18 cellular contexts compared by ENCODE assay signal in the genomic region with DNA sequence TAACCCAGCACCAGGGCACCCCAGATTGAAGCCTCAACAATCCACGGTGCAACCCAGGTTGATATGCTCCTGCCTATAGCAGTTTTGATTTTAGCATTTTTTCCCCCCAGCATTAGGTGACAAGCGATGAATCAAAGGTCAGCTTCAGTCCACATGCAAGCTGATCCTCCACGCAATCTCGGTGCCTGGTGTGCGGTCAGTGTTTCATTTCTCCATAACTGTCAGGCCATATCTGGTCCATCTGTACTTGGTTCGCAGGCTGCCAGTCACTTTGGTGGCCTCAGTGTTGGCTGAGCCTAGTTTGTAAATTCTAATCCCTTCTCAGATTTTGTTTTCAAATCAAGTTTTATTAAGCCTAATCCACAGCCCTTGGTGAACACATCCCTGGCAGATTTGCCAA. TPM values are rescaled to one million over a fixed set of nuclear protein-coding genes. Genes with fewer than 3 reads are reported as not detected.
DNase-seq lines count a peak whose midpoint lies in the region; ATAC-seq and TF ChIP-seq lines count a peak whose summit lies in the region.
"Had no signal": no experiment of that assay in that cellular context is flagged by ENCODE, and none has a peak within 500 bp of the region (broad histone marks: within the 10 kb centered on the region; RNA-seq: fewer than 3 reads in every experiment).

No MANE protein-coding gene starts in this region.

- DNase-seq in H9 (no peak), SK-N-DZ (ENCODE audit: low spot score) (peak; percentile 45), nephron progenitor cell (no peak), right atrium auricular region (ENCODE audit: low spot score) (no peak), NCI-H748 (lab: John Stamatoyannopoulos, UW; ENCODE audit: unreplicated experiment) (no peak), MV-4-11 (lab: John Stamatoyannopoulos, UW) (no peak)
- no peak for DNase-seq in stimulated activated naive B cell treated with anti-CD40 and anti-IgM and Interleukin-4, amounts not matched to agents 10 μg/mL and 1 μg/mL and 100 μg/mL, for 72 hours
- DNase-seq: ACHN; Caco-2; CD4-positive, alpha-beta T cell; DMS153; DMS79 treated with DMSO at 0.1 percent for 48 hours; GF-D8; HFFc6 had no signal

- no peak overlapping the region for H4K91ac ChIP-seq in H9 (ENCODE audit: insufficient read length, low read depth, low read length)

- H3K4me2 ChIP-seq in H9 (ENCODE audit: insufficient read depth, insufficient read length, low read length): no peak overlapping the region
- H3K4me2 ChIP-seq: GM23338 had no signal

- no peak overlapping the region for H2AK5ac ChIP-seq in H9 (ENCODE audit: insufficient read length, low read length)

- TF ChIP-seq CTCF in H9 (conservative IDR thresholded peaks at IDR 0.05) (no peak), nephron progenitor cell (IDR thresholded peaks at IDR 0.05) (no peak), right atrium auricular region (IDR thresholded peaks at IDR 0.05) (no peak)

- no peaks in the 10 kb centered on the region for H3K27me3 ChIP-seq in H9 (ENCODE audit: insufficient read depth, low read length)
- H3K27me3 ChIP-seq in right atrium auricular region: no peaks in the 10 kb centered on the region

- H3K9me3 Mint-ChIP-seq in H9 (no peaks in the 10 kb centered on the region), nephron progenitor cell (no peaks in the 10 kb centered on the region)
- no peaks in the 10 kb centered on the region for H3K9me3 Mint-ChIP-seq in stimulated activated naive B cell treated with anti-CD40 and anti-IgM and Interleukin-4, amounts not matched to agents 10 μg/mL and 1 μg/mL and 100 μg/mL, for 72 hours
- H3K9me3 Mint-ChIP-seq: CD4-positive, alpha-beta T cell; GM23338; HFFc6 had no signal

- H4K5ac ChIP-seq in H9 (ENCODE audit: insufficient read length, low read depth, low read length): no peak overlapping the region

- no peak for ATAC-seq in stimulated activated naive B cell treated with anti-CD40 and anti-IgM and Interleukin-4, amounts not matched to agents 10 μg/mL and 1 μg/mL and 100 μg/mL, for 72 hours (replicated peaks)
- ATAC-seq: GM23338, HCT116 had no signal

- H3T11ph ChIP-seq in H9 (ENCODE audit: low read length): no peak overlapping the region

- no peaks in the 10 kb centered on the region for H3K79me1 ChIP-seq in H9 (ENCODE audit: insufficient read depth, low read depth, low read length, poor library complexity, severe bottlenecking)

- no peak overlapping the region for H2AFZ ChIP-seq in H9 (ENCODE audit: low read length)
- H2AFZ ChIP-seq: GM23338 had no signal

- no peaks in the 10 kb centered on the region for H3K4me1 ChIP-seq in H9 (ENCODE audit: insufficient read depth, low read length)
- no peaks in the 10 kb centered on the region for H3K4me1 ChIP-seq in right atrium auricular region
- H3K4me1 ChIP-seq: Caco-2 had no signal

- H4K20me1 ChIP-seq in H9 (ENCODE audit: control insufficient read depth, insufficient read depth, insufficient read length): no peaks in the 10 kb centered on the region

- no peak overlapping the region for H2BK12ac ChIP-seq in H9 (ENCODE audit: insufficient read length, low read depth, low read length)

- H3K27ac Mint-ChIP-seq in H9: peak overlapping the region in 2 of 3 experiments; percentile 12 to 13; a peak in 2 of 7 replicates
- peak overlapping the region; percentile 77 for H3K27ac Mint-ChIP-seq in nephron progenitor cell
- H3K27ac Mint-ChIP-seq in stimulated activated naive B cell treated with anti-CD40 and anti-IgM and Interleukin-4, amounts not matched to agents 10 μg/mL and 1 μg/mL and 100 μg/mL, for 72 hours: peak overlapping the region; percentile 33
- H3K27ac Mint-ChIP-seq: CD4-positive, alpha-beta T cell; GM23338; HFFc6 had no signal

- no peaks in the 10 kb centered on the region for H3K9me3 ChIP-seq in H9 (ENCODE audit: control insufficient read depth, low read depth, low read length)
- peaks cover 0 to 10% of the 10 kb centered on the region in 2 donors for H3K9me3 ChIP-seq in right atrium auricular region

- H3K23me2 ChIP-seq in H9 (ENCODE audit: insufficient read length, low read depth, low read length, poor library complexity, severe bottlenecking): no peaks in the 10 kb centered on the region

- H3K36me3 Mint-ChIP-seq in H9 (ENCODE audit: insufficient read depth in 1 of 3, low read depth in 3 of 3) (peaks cover 5 to 7% (median 7%) of the 10 kb centered on the region in 3 experiments; a peak in 6 of 7 replicates), nephron progenitor cell (ENCODE audit: low read depth) (no peaks in the 10 kb centered on the region)
- no peaks in the 10 kb centered on the region for H3K36me3 Mint-ChIP-seq in stimulated activated naive B cell treated with anti-CD40 and anti-IgM and Interleukin-4, amounts not matched to agents 10 μg/mL and 1 μg/mL and 100 μg/mL, for 72 hours

- no peak overlapping the region for H2BK120ac ChIP-seq in H9 (ENCODE audit: low read depth, low read length, poor library complexity, severe bottlenecking)

- H3K27me3 Mint-ChIP-seq in H9 (ENCODE audit: low read depth) (no peaks in the 10 kb centered on the region), nephron progenitor cell (ENCODE audit: low read depth, poor library complexity) (peaks cover 3% of the 10 kb centered on the region)
- H3K27me3 Mint-ChIP-seq in stimulated activated naive B cell treated with anti-CD40 and anti-IgM and Interleukin-4, amounts not matched to agents 10 μg/mL and 1 μg/mL and 100 μg/mL, for 72 hours: peaks cover 14 to 18% of the 10 kb centered on the region in 2 donors
- H3K27me3 Mint-ChIP-seq: CD4-positive, alpha-beta T cell had no signal

- no peak overlapping the region for H2BK5ac ChIP-seq in H9 (ENCODE audit: insufficient read length, low read length)

- H2BK20ac ChIP-seq in H9 (ENCODE audit: low read depth, low read length, poor library complexity, severe bottlenecking): no peak overlapping the region

- no peak overlapping the region for H3K23ac ChIP-seq in H9 (ENCODE audit: insufficient read length, low read depth, low read length)

- no peaks in the 10 kb centered on the region for H3K36me3 ChIP-seq in right atrium auricular region

- H2BK15ac ChIP-seq in H9 (ENCODE audit: low read depth, low read length): no peak overlapping the region

- no CpG with 5 or more reads among the region's 6 CpGs for WGBS in H9 (ENCODE audit: extremely low coverage, insufficient read length, low lambda C conversion rate)

- H3K4ac ChIP-seq in H9 (ENCODE audit: low read depth, low read length): no peak overlapping the region

- no peak overlapping the region for H4K8ac ChIP-seq in H9 (replicated peaks; ENCODE audit: insufficient read length, low read depth, low read length)

- H3K9ac ChIP-seq in H9 (ENCODE audit: extremely low read depth, insufficient read length, low read length): no peak overlapping the region

- H3K27ac ChIP-seq in H9 (ENCODE audit: insufficient read length, low read depth, low read length) (no peak overlapping the region), right atrium auricular region (no peak overlapping the region)
- H3K27ac ChIP-seq: C4-2B had no signal

- no peak overlapping the region for H3K56ac ChIP-seq in H9 (ENCODE audit: insufficient read length, low read depth, low read length)

- H3K4me3 ChIP-seq in right atrium auricular region: no peak overlapping the region
- H3K4me3 ChIP-seq: GM23338 had no signal

- H3K4me3 Mint-ChIP-seq in H9: no peak overlapping the region
- H3K4me3 Mint-ChIP-seq in nephron progenitor cell: no peak overlapping the region
- H3K4me3 Mint-ChIP-seq in stimulated activated naive B cell treated with anti-CD40 and anti-IgM and Interleukin-4, amounts not matched to agents 10 μg/mL and 1 μg/mL and 100 μg/mL, for 72 hours: no peak overlapping the region
- H3K4me3 Mint-ChIP-seq: CD4-positive, alpha-beta T cell; GM23338; HFFc6 had no signal

- H3K14ac ChIP-seq in H9 (ENCODE audit: insufficient read depth, low read length): no peak overlapping the region

- no peak overlapping the region for H3K18ac ChIP-seq in H9 (ENCODE audit: insufficient read length, low read depth, low read length)

- no peaks in the 10 kb centered on the region; the same call in 1 of the 2 replicates for H3K79me2 ChIP-seq in H9 (ENCODE audit: insufficient read depth, low read length)

- peaks cover 14 to 26% of the 10 kb centered on the region in 2 experiments for H3K4me1 Mint-ChIP-seq in H9
- H3K4me1 Mint-ChIP-seq in nephron progenitor cell: peaks cover 19% of the 10 kb centered on the region
- H3K4me1 Mint-ChIP-seq in stimulated activated naive B cell treated with anti-CD40 and anti-IgM and Interleukin-4, amounts not matched to agents 10 μg/mL and 1 μg/mL and 100 μg/mL, for 72 hours: no peaks in the 10 kb centered on the region

RNA-seq across cellular contexts. Expression of gene KCNG3, which starts 30.2 kb away (rescaled TPM):
- 16.5 and 17.0 TPM in 2 replicates for total RNA-seq in H9 (2021)
- 3.3 and 3.6 TPM in 2 replicates for polyA plus RNA-seq in SK-N-DZ (2014; cell fraction: cytosol; rRNA removed)
- polyA plus RNA-seq in SK-N-DZ (2014; cell fraction: nucleus; rRNA removed): 1.7 and 3.4 TPM in 2 replicates
- total RNA-seq in right atrium auricular region: not detected
- total RNA-seq: HFFc6 had no signal
- polyA plus RNA-seq: BJ had no signal

Comparison
In these comparisons a context has a peak if more than half of its experiments do, and no peak if none do; other contexts are left out.
1. H3K27ac Mint-ChIP-seq: peak in every context shown above with its lines; median percentile 77 in nephron progenitor cell; 33 in stimulated activated naive B cell treated with anti-CD40 and anti-IgM and Interleukin-4, amounts not matched to agents 10 μg/mL and 1 μg/mL and 100 μg/mL, for 72 hours; 12 in H9.
2. RNA of gene KCNG3, which starts 30.2 kb away (total RNA-seq): 16.5 to 17.0 TPM in H9; not detected in right atrium auricular region; every median in the first group is over 10 times any median in the second.